17 cellular contexts compared by ENCODE assay signal in genomic region chr6:40325041-40325440, GRCh38.
"Had no signal": no experiment of that assay in that cellular context is flagged by ENCODE, and none has a peak within 500 bp of the region (broad histone marks: within the 10 kb centered on the region; RNA-seq: fewer than 3 reads in every experiment).

No MANE protein-coding gene starts in this region.

- H3K27ac Mint-ChIP-seq: activated naive CD4-positive, alpha-beta T cell treated with anti-CD3 and anti-CD28 coated beads, Interleukin-2, amount 10 ng/mL, durations not matched to agents 7 days and 5 days; activated T-helper 17 cell treated with anti-CD3 and anti-CD28 coated beads, Interleukin-2, amount 50 U/mL, for 72 hours; natural killer cell treated with Interleukin-12 subunit alpha and Interleukin-12 subunit beta and Interleukin-15 and Interleukin-18, amount 100 ng/mL, for 72 hours; stimulated activated naive B cell treated with anti-CD40 and anti-IgM and Interleukin-4, amounts not matched to agents 10 μg/mL and 1 μg/mL and 100 μg/mL, for 72 hours had no signal

- H3K9me3 ChIP-seq: colonic mucosa, left lung, suprapubic skin had no signal

- H3K27ac ChIP-seq: colonic mucosa, left lung, spleen, suprapubic skin had no signal

- H3K4me3 Mint-ChIP-seq: activated CD4-positive, alpha-beta T cell treated with anti-CD3 and anti-CD28 coated beads, Interleukin-2, amount 10 ng/mL, durations not matched to agents 7 days and 5 days; activated naive CD4-positive, alpha-beta T cell treated with anti-CD3 and anti-CD28 coated beads, Interleukin-2, amount 10 ng/mL, durations not matched to agents 7 days and 5 days; activated T-helper 17 cell treated with anti-CD3 and anti-CD28 coated beads, Interleukin-2, amount 50 U/mL, for 72 hours; natural killer cell treated with Interleukin-12 subunit alpha and Interleukin-12 subunit beta and Interleukin-15 and Interleukin-18, amount 100 ng/mL, for 72 hours; stimulated activated naive B cell treated with anti-CD40 and anti-IgM and Interleukin-4, amounts not matched to agents 10 μg/mL and 1 μg/mL and 100 μg/mL, for 72 hours had no signal

- DNase-seq: activated CD4-positive, alpha-beta T cell treated with anti-CD3 and anti-CD28 coated beads, Interleukin-2, amount 10 ng/mL, durations not matched to agents 7 days and 5 days; activated CD4-positive, CD25-positive, alpha-beta regulatory T cell; activated naive CD4-positive, alpha-beta T cell treated with anti-CD3 and anti-CD28 coated beads, Interleukin-2, amount 10 ng/mL, durations not matched to agents 7 days and 5 days; activated T-cell treated with anti-CD3 and anti-CD28 coated beads for 4 hours; colonic mucosa; effector CD8-positive, alpha-beta T cell; foreskin melanocyte; head of caudate nucleus; islet precursor cell; left lung; mesenchymal stem cell; spleen; stimulated activated CD4-positive, alpha-beta T cell treated with anti-CD3 and anti-CD28 coated beads, Interleukin-1b, Interleukin-23, amount 100 ng/mL, for 48 hours; stimulated activated naive B cell treated with anti-CD40 and anti-IgM and Interleukin-4, amounts not matched to agents 10 μg/mL and 1 μg/mL and 100 μg/mL, for 72 hours had no signal

- H3K36me3 Mint-ChIP-seq: activated naive CD4-positive, alpha-beta T cell treated with anti-CD3 and anti-CD28 coated beads, Interleukin-2, amount 10 ng/mL, durations not matched to agents 7 days and 5 days; natural killer cell treated with Interleukin-12 subunit alpha and Interleukin-12 subunit beta and Interleukin-15 and Interleukin-18, amount 100 ng/mL, for 72 hours; stimulated activated naive B cell treated with anti-CD40 and anti-IgM and Interleukin-4, amounts not matched to agents 10 μg/mL and 1 μg/mL and 100 μg/mL, for 72 hours had no signal

- H3K4me1 ChIP-seq: colonic mucosa, left lung, spleen, suprapubic skin had no signal

- H3K36me3 ChIP-seq: colonic mucosa, left lung, spleen, suprapubic skin had no signal

- H3K4me1 Mint-ChIP-seq: activated T-helper 17 cell treated with anti-CD3 and anti-CD28 coated beads, Interleukin-2, amount 50 U/mL, for 72 hours had no signal

- H3K4me3 ChIP-seq: colonic mucosa, left lung, spleen, suprapubic skin had no signal

- H3K9me3 Mint-ChIP-seq: activated CD4-positive, alpha-beta T cell treated with anti-CD3 and anti-CD28 coated beads, Interleukin-2, amount 10 ng/mL, durations not matched to agents 7 days and 5 days; activated naive CD4-positive, alpha-beta T cell treated with anti-CD3 and anti-CD28 coated beads, Interleukin-2, amount 10 ng/mL, durations not matched to agents 7 days and 5 days; activated T-helper 17 cell treated with anti-CD3 and anti-CD28 coated beads, Interleukin-2, amount 50 U/mL, for 72 hours; natural killer cell treated with Interleukin-12 subunit alpha and Interleukin-12 subunit beta and Interleukin-15 and Interleukin-18, amount 100 ng/mL, for 72 hours; stimulated activated naive B cell treated with anti-CD40 and anti-IgM and Interleukin-4, amounts not matched to agents 10 μg/mL and 1 μg/mL and 100 μg/mL, for 72 hours had no signal

- H3K27me3 ChIP-seq: colonic mucosa had no signal
